In genomic region chr22:46072030-46072881, GRCh38 we compare ENCODE assay signal across 8 cellular contexts.
DNase-seq lines count a peak whose midpoint lies in the region; ATAC-seq and TF ChIP-seq lines count a peak whose summit lies in the region.

No MANE protein-coding gene starts in this region.

- H3K9me3 ChIP-seq in SJCRH30 (replicated peaks) (no peaks in the 10 kb centered on the region), breast epithelium (no peaks in the 10 kb centered on the region)

- TF ChIP-seq CTCF in breast epithelium (IDR thresholded peaks at IDR 0.05) = no peak

- H3K4me1 ChIP-seq in SJCRH30 = peaks cover 25% of the 10 kb centered on the region
- H3K4me1 ChIP-seq in breast epithelium = no peaks in the 10 kb centered on the region

- H3K36me3 ChIP-seq in SJCRH30 (peaks cover 25% of the 10 kb centered on the region), breast epithelium (no peaks in the 10 kb centered on the region)

- H3K27me3 ChIP-seq in SJCRH30 = no peaks in the 10 kb centered on the region
- H3K27me3 ChIP-seq in breast epithelium = no peaks in the 10 kb centered on the region
- H3K27me3 ChIP-seq in layer of hippocampus (ENCODE audit: control insufficient read depth, insufficient read depth, low read length) = no peaks in the 10 kb centered on the region

- ATAC-seq in GM21825 (IDR thresholded peaks at IDR 0.05; ENCODE audit: unreplicated experiment) = peak; percentile 9

- peak overlapping the region; percentile 87 for H3K27ac ChIP-seq in SJCRH30
- peak overlapping the region; percentile 99 to 100 for H3K27ac ChIP-seq in breast epithelium
- H3K27ac ChIP-seq in layer of hippocampus (ENCODE audit: low read depth, low read length) = peak overlapping the region; percentile 93

- peak; percentile 26 for DNase-seq in AG20443 (ENCODE audit: low spot score)
- peak; percentile 62 to 68 for DNase-seq in SJCRH30
- DNase-seq in breast epithelium (ENCODE audit: low spot score in 2 of 2) = peak; percentile 52 to 75
- DNase-seq in stimulated activated CD4-positive, alpha-beta T cell treated with anti-CD3 and anti-CD28 coated beads, Interleukin-4, amount 100 ng/mL, for 48 hours (ENCODE audit: low read depth in 2 of 2) = peak; percentile 42 to 60
- no peak for DNase-seq in NCI-H82 (lab: John Stamatoyannopoulos, UW)
- DNase-seq in DMS79 (lab: John Stamatoyannopoulos, UW) = no peak

- no peak for TF ChIP-seq POLR2A in breast epithelium (IDR thresholded peaks at IDR 0.05)

- H3K4me3 ChIP-seq in SJCRH30 (peak overlapping the region; percentile 98), breast epithelium (peak overlapping the region; percentile 85 to 98 (median 97))

- intact Hi-C loops in breast epithelium (cut with DNase I; ENCODE audit: low total_unique reads) = no loop called here

Comparison
In these comparisons a context has a peak if more than half of its experiments do, and no peak if none do; other contexts are left out.
1. DNase-seq: peak in AG20443 (single experiment), SJCRH30 (2 of 2), breast epithelium (2 of 2) and stimulated activated CD4-positive, alpha-beta T cell treated with anti-CD3 and anti-CD28 coated beads, Interleukin-4, amount 100 ng/mL, for 48 hours (2 of 2); none in NCI-H82 (single experiment) and DMS79 (single experiment).
2. Peak in every context shown above with its lines, with median percentiles within 50 percentile points of each other: H3K27ac ChIP-seq.